In the genomic region with DNA sequence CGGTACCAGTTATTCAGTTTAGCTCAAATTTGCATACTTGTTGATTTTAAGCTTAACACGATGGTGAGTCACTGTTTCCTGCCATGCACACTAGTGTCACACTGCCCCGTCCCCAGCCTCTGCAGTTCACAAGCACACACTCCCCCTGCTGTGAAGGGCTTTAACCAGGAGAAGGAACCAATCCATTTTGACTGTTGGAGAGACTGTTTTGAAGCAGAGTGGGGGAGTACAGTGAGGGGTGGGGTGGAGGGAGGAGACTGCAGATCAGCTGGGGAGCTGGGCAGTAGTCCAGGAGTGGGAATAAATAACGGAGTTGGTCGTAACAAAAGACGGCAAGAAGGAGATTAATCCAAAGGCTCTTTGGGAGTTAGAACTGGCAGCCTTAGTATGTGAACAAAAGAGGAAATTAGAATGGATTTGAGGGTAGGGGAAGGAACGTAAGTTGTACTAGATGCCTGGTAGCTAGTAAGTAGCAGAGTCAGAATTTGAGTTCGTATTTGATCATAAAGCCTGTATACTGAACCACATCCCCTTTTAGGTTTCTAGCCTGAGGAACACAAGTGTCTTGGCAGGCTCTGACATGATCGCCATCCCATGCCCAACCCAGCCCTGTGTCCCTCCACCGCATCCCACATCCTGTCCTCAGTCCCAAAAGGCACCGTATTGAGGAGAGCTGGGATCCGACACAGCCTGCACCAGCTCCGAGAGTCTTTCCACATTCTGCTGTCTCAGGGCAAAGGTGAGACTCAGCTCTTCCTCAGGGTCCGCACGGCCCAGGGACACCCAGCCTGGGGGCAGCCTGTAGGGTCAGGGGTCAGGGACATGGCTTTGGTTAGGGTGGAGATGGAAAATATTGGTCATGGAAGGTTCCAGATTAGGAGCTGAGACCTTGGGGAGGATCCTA, we compare ENCODE assay signal across 8 cellular contexts. TPM values are rescaled to one million over a fixed set of nuclear protein-coding genes. Genes with fewer than 3 reads are reported as not detected.
DNase-seq lines count a peak whose midpoint lies in the region; ATAC-seq and TF ChIP-seq lines count a peak whose summit lies in the region.

No MANE protein-coding gene starts in this region.

- no peak overlapping the region for H3K27ac Mint-ChIP-seq in CD8-positive, alpha-beta T cell
- no peak overlapping the region for H3K27ac Mint-ChIP-seq in type B pancreatic cell

- H3K9me3 Mint-ChIP-seq in CD8-positive, alpha-beta T cell = no peaks in the 10 kb centered on the region
- H3K9me3 Mint-ChIP-seq in type B pancreatic cell = no peaks in the 10 kb centered on the region

- TF ChIP-seq POLR2A in body of pancreas (IDR thresholded peaks at IDR 0.05) = peak in 1 of 3 donors; percentile 30

- H3K4me3 ChIP-seq in CD8-positive, alpha-beta T cell (ENCODE audit: low read depth, low read length) = peak overlapping the region; percentile 89
- H3K4me3 ChIP-seq in body of pancreas = peak overlapping the region; percentile 43 to 62

- H3K27me3 Mint-ChIP-seq in CD8-positive, alpha-beta T cell (ENCODE audit: low read depth) = no peaks in the 10 kb centered on the region
- no peaks in the 10 kb centered on the region for H3K27me3 Mint-ChIP-seq in type B pancreatic cell

- H3K36me3 Mint-ChIP-seq in CD8-positive, alpha-beta T cell = peaks cover 5% of the 10 kb centered on the region
- peaks cover 7% of the 10 kb centered on the region for H3K36me3 Mint-ChIP-seq in type B pancreatic cell

- POLR2A ChIA-PET in CD8-positive, alpha-beta T cell (lab: Charles Lee) = interaction anchor here (0.7 to 4.0 kb wide), 21 partner anchors 6 to 216 kb away, joined by 3 to 45 read pairs (median 4); a partner anchor contains a TSS

- no peak for TF ChIP-seq CTCF in CD8-positive, alpha-beta T cell (IDR thresholded peaks at IDR 0.05)
- TF ChIP-seq CTCF in body of pancreas (IDR thresholded peaks at IDR 0.05) (no peak), type B pancreatic cell (conservative IDR thresholded peaks at IDR 0.05) (no peak)

- WGBS in body of pancreas, 2 donors = 18 to 21% methylated on average over 14 to 15 of the region's 15 CpGs

- peak; percentile 54 for ATAC-seq in CD8-positive, alpha-beta T cell
- peak; percentile 22 for ATAC-seq in HG02973 (IDR thresholded peaks at IDR 0.05; ENCODE audit: unreplicated experiment)
- ATAC-seq in body of pancreas = no peak
- no peak for ATAC-seq in HG02938 (IDR thresholded peaks at IDR 0.05; ENCODE audit: unreplicated experiment)

- H3K27me3 ChIP-seq in CD8-positive, alpha-beta T cell (ENCODE audit: insufficient read depth, low read length) = no peaks in the 10 kb centered on the region
- H3K27me3 ChIP-seq in body of pancreas = no peaks in the 10 kb centered on the region

- peaks cover 23% of the 10 kb centered on the region for H3K4me1 ChIP-seq in CD8-positive, alpha-beta T cell (ENCODE audit: insufficient read depth, low read length)
- H3K4me1 ChIP-seq in body of pancreas = peaks cover 23% of the 10 kb centered on the region

- peaks cover 9% of the 10 kb centered on the region for H3K4me1 Mint-ChIP-seq in CD8-positive, alpha-beta T cell (ENCODE audit: low read depth)
- no peaks in the 10 kb centered on the region for H3K4me1 Mint-ChIP-seq in type B pancreatic cell (ENCODE audit: unreplicated experiment)

- no peak overlapping the region for H3K4me3 Mint-ChIP-seq in CD8-positive, alpha-beta T cell
- H3K4me3 Mint-ChIP-seq in type B pancreatic cell = no peak overlapping the region

- peak overlapping the region; percentile 75 for H3K27ac ChIP-seq in CD8-positive, alpha-beta T cell (ENCODE audit: low read depth, low read length)
- peak overlapping the region; percentile 66 to 80 (median 68) for H3K27ac ChIP-seq in body of pancreas

- H3K36me3 ChIP-seq in CD8-positive, alpha-beta T cell (ENCODE audit: insufficient read depth, low read length) = peaks cover 8% of the 10 kb centered on the region
- H3K36me3 ChIP-seq in body of pancreas (replicated peaks in 1 of 2; ENCODE audit: insufficient read depth in 1 of 2, low read depth in 2 of 2) = peaks cover 0 to 2% of the 10 kb centered on the region in 2 donors

- DNase-seq in CD8-positive, alpha-beta T cell = peak in 6 of 7 experiments; percentile 60 to 80 (median 69)
- DNase-seq in T-helper 22 cell (ENCODE audit: low read depth) = peak; percentile 68
- DNase-seq in body of pancreas = peak in 1 of 4 donors; percentile 57
- DNase-seq in iris pigment epithelial cell (ENCODE audit: low read depth) = peak; percentile 89
- DNase-seq in stimulated activated CD4-positive, alpha-beta T cell treated with anti-CD3 and anti-CD28 coated beads, Interleukin-15, amount 100 ng/mL, for 48 hours (ENCODE audit: low read depth in 2 of 2) = peak; percentile 36 to 51
- no peak for DNase-seq in type B pancreatic cell (ENCODE audit: extremely low spot score, unreplicated experiment)

- intact Hi-C loops in CD8-positive, alpha-beta T cell (cut with DNase I, micrococcal nuclease) = loop anchor here (1.0 to 10.0 kb wide), 8 partner anchors 14 to 934 kb away; a partner anchor contains a TSS
- intact Hi-C loops in body of pancreas (cut with DNase I) = no loop called here

- H3K9me3 ChIP-seq in CD8-positive, alpha-beta T cell (ENCODE audit: low read length) = no peaks in the 10 kb centered on the region
- no peaks in the 10 kb centered on the region for H3K9me3 ChIP-seq in body of pancreas

- CTCF ChIA-PET in CD8-positive, alpha-beta T cell (lab: Charles Lee) = interaction anchor here (0.5 to 2.7 kb wide), 18 partner anchors 9 to 240 kb away, joined by 3 to 30 read pairs (median 4); a partner anchor contains a TSS

RNA-seq across cellular contexts. Expression of a gene that starts 0.9 kb away (rescaled TPM):
- total RNA-seq in CD8-positive, alpha-beta T cell = 10 to 100 TPM; 31.1 to 34.8 TPM
- total RNA-seq in body of pancreas (10 to 100 TPM; 20.8 TPM), type B pancreatic cell (ENCODE audit: low replicate concordance) (72.8 and 97.8 TPM in 2 replicates)

RNA-seq across cellular contexts. Expression of a gene that starts 6.4 kb away (rescaled TPM):
- 100 to 1,000 TPM; 158 to 161 TPM for total RNA-seq in CD8-positive, alpha-beta T cell
- total RNA-seq in body of pancreas (100 to 1,000 TPM; 115 to 215 TPM), type B pancreatic cell (ENCODE audit: low replicate concordance) (121 and 130 TPM in 2 replicates)

RNA-seq across cellular contexts. Expression of a gene that starts 14.8 kb away (rescaled TPM):
- total RNA-seq in CD8-positive, alpha-beta T cell = 10 to 100 TPM; 26.6 to 31.6 TPM
- 100 to 1,000 TPM in 1 of 2 donors, 10 to 100 TPM in 1; 82.8 to 137 TPM for total RNA-seq in body of pancreas
- total RNA-seq in type B pancreatic cell (ENCODE audit: low replicate concordance) = 92.7 and 135 TPM in 2 replicates

RNA-seq across cellular contexts. Expression of a gene that starts 15.0 kb away (rescaled TPM):
- total RNA-seq in CD8-positive, alpha-beta T cell = 10 to 100 TPM; 29.1 to 31.3 TPM
- total RNA-seq in body of pancreas = 1 to 10 TPM; 5.4 to 8.9 TPM
- total RNA-seq in type B pancreatic cell (ENCODE audit: low replicate concordance) = 19.7 and 23.5 TPM in 2 replicates

RNA-seq across cellular contexts. Expression of a gene that starts 37.2 kb away (rescaled TPM):
- total RNA-seq in CD8-positive, alpha-beta T cell = 10 to 100 TPM; 11.1 TPM
- 10 to 100 TPM in 1 of 2 donors, 1 to 10 TPM in 1; 6.0 to 10.9 TPM for total RNA-seq in body of pancreas
- total RNA-seq in type B pancreatic cell (ENCODE audit: low replicate concordance) = 3.9 and 54.9 TPM in 2 replicates

Comparison
In these comparisons a context has a peak if more than half of its experiments do, and no peak if none do; other contexts are left out.
1. ATAC-seq: peak in CD8-positive, alpha-beta T cell (single experiment) and HG02973 (single experiment); none in body of pancreas (single experiment) and HG02938 (single experiment).